8 cellular contexts compared by ENCODE assay signal in the genomic region with DNA sequence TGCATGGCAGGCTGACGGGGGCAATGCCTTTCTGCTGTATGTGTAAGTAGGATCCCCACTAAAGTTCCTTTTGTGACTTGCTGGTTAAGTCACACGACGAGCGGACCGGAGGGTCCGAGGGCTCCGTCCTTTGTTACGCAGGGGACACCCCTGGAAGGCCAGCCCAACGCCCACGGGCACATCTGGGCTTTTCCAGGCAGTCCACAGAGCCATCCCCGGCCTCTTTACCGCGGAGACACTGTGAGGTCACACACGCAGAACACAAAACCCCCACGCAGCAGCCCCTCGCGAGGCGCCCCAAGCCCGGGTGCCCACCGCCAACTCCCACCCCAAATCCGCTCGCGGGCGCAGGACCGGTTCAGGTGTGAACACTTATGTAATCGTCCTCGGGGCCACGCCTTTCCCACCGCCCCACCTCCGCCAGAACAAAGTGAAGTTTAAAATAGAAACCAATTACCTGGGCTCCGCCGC. TPM values are rescaled to one million over a fixed set of nuclear protein-coding genes. Genes with fewer than 3 reads are reported as not detected.
A peak's percentile ranks its signal among the peaks of the same experiment; 100 is the strongest.
DNase-seq lines count a peak whose midpoint lies in the region; ATAC-seq and TF ChIP-seq lines count a peak whose summit lies in the region.

No MANE protein-coding gene starts in this region.

- intact Hi-C loops in CD8-positive, alpha-beta T cell (cut with DNase I, micrococcal nuclease), result loop anchor here (5.0 to 10.0 kb wide), 6 partner anchors 232 to 1993 kb away; a partner anchor contains a TSS
- intact Hi-C loops in vagina (cut with DNase I), result loop anchor here (5.0 to 10.0 kb wide), 2 partner anchors 38 to 76 kb away; no protein-coding TSS in a partner anchor

- H3K27ac Mint-ChIP-seq in CD8-positive, alpha-beta T cell, result peak overlapping the region; percentile 91
- H3K27ac Mint-ChIP-seq in activated CD4-positive, alpha-beta T cell treated with anti-CD3 and anti-CD28 coated beads, Interleukin-2, amount 10 ng/mL, durations not matched to agents 7 days and 5 days, result peak overlapping the region; percentile 82
- peak overlapping the region; percentile 88 for H3K27ac Mint-ChIP-seq in endothelial cell (ENCODE audit: unreplicated experiment)

- H3K27me3 ChIP-seq in CD8-positive, alpha-beta T cell (ENCODE audit: insufficient read depth, low read length), result no peaks in the 10 kb centered on the region
- H3K27me3 ChIP-seq in HUES64 (ENCODE audit: insufficient read depth, low read length) (peaks cover 35% of the 10 kb centered on the region), vagina (no peaks in the 10 kb centered on the region)

- H3K27ac ChIP-seq in CD8-positive, alpha-beta T cell (ENCODE audit: low read depth, low read length), result peak overlapping the region; percentile 51
- H3K27ac ChIP-seq in HUES64 (ENCODE audit: low read depth, low read length) (peak overlapping the region; percentile 29; the same call in 1 of the 2 replicates), vagina (peak overlapping the region; percentile 97)

- TF ChIP-seq CTCF in CD8-positive, alpha-beta T cell (IDR thresholded peaks at IDR 0.05), result no peak
- TF ChIP-seq CTCF in endothelial cell (IDR thresholded peaks at IDR 0.05; ENCODE audit: unreplicated experiment), result no peak
- no peak for TF ChIP-seq CTCF in vagina (IDR thresholded peaks at IDR 0.05)

- H3K9me3 ChIP-seq in CD8-positive, alpha-beta T cell (ENCODE audit: low read length), result no peaks in the 10 kb centered on the region
- no peaks in the 10 kb centered on the region for H3K9me3 ChIP-seq in HUES64 (ENCODE audit: insufficient read depth, low read depth, low read length)
- H3K9me3 ChIP-seq in vagina, result no peaks in the 10 kb centered on the region

- H3K9me3 Mint-ChIP-seq in CD8-positive, alpha-beta T cell, result no peaks in the 10 kb centered on the region
- H3K9me3 Mint-ChIP-seq in activated CD4-positive, alpha-beta T cell treated with anti-CD3 and anti-CD28 coated beads, Interleukin-2, amount 10 ng/mL, durations not matched to agents 7 days and 5 days, result no peaks in the 10 kb centered on the region
- no peaks in the 10 kb centered on the region for H3K9me3 Mint-ChIP-seq in endothelial cell (ENCODE audit: unreplicated experiment)

- no peaks in the 10 kb centered on the region for H3K36me3 ChIP-seq in CD8-positive, alpha-beta T cell (ENCODE audit: insufficient read depth, low read length)
- H3K36me3 ChIP-seq in HUES64 (ENCODE audit: insufficient read depth, low read length) (no peaks in the 10 kb centered on the region), vagina (no peaks in the 10 kb centered on the region)

- H3K4me3 Mint-ChIP-seq in CD8-positive, alpha-beta T cell, result peak overlapping the region; percentile 90
- H3K4me3 Mint-ChIP-seq in activated CD4-positive, alpha-beta T cell treated with anti-CD3 and anti-CD28 coated beads, Interleukin-2, amount 10 ng/mL, durations not matched to agents 7 days and 5 days, result peak overlapping the region; percentile 81
- peak overlapping the region; percentile 98 for H3K4me3 Mint-ChIP-seq in endothelial cell (ENCODE audit: unreplicated experiment)

- WGBS in HUES64, result under 1% methylated on average over 32 of the region's 32 CpGs

- POLR2A ChIA-PET in CD8-positive, alpha-beta T cell (lab: Charles Lee), result no interaction called here
- POLR2A ChIA-PET in activated CD4-positive, alpha-beta T cell treated with anti-CD3 and anti-CD28 coated beads, Interleukin-2, amount 10 ng/mL, durations not matched to agents 7 days and 5 days (lab: Charles Lee), result no interaction called here

- CTCF ChIA-PET in CD8-positive, alpha-beta T cell (lab: Charles Lee), result no interaction called here
- CTCF ChIA-PET in activated CD4-positive, alpha-beta T cell treated with anti-CD3 and anti-CD28 coated beads, Interleukin-2, amount 10 ng/mL, durations not matched to agents 7 days and 5 days (lab: Charles Lee), result no interaction called here

- DNase-seq in CD8-positive, alpha-beta T cell, result peak in 6 of 7 experiments; percentile 33 to 80 (median 64)
- DNase-seq in activated CD4-positive, alpha-beta T cell treated with anti-CD3 and anti-CD28 coated beads, Interleukin-2, amount 10 ng/mL, durations not matched to agents 7 days and 5 days, result peak; percentile 57
- no peak for DNase-seq in endothelial cell (ENCODE audit: low spot score)
- DNase-seq in myocyte (ENCODE audit: low read depth), result peak; percentile 18
- DNase-seq in vagina (ENCODE audit: extremely low spot score in 2 of 2), result no peak
- no peak for DNase-seq in pons (ENCODE audit: low spot score)
- no peak for DNase-seq in NCI-H446 (lab: John Stamatoyannopoulos, UW)

- TF ChIP-seq POLR2A in vagina (IDR thresholded peaks at IDR 0.05), result no peak

- peak overlapping the region; percentile 51 for H3K4me3 ChIP-seq in CD8-positive, alpha-beta T cell (ENCODE audit: low read depth, low read length)
- peak overlapping the region; percentile 75 for H3K4me3 ChIP-seq in HUES64 (ENCODE audit: low read length)
- peak overlapping the region; percentile 79 to 99 for H3K4me3 ChIP-seq in vagina

- peaks cover 19% of the 10 kb centered on the region for H3K4me1 ChIP-seq in CD8-positive, alpha-beta T cell (ENCODE audit: insufficient read depth, low read length)
- H3K4me1 ChIP-seq in HUES64 (ENCODE audit: insufficient read depth, low read length) (peaks cover 41% of the 10 kb centered on the region), vagina (peaks cover 40% of the 10 kb centered on the region)

- peak; percentile 34 for ATAC-seq in CD8-positive, alpha-beta T cell

- H3K36me3 Mint-ChIP-seq in CD8-positive, alpha-beta T cell, result peaks cover 4% of the 10 kb centered on the region
- H3K36me3 Mint-ChIP-seq in activated CD4-positive, alpha-beta T cell treated with anti-CD3 and anti-CD28 coated beads, Interleukin-2, amount 10 ng/mL, durations not matched to agents 7 days and 5 days (ENCODE audit: low read depth), result no peaks in the 10 kb centered on the region
- peaks cover 10% of the 10 kb centered on the region for H3K36me3 Mint-ChIP-seq in endothelial cell (ENCODE audit: low read depth, unreplicated experiment)

- H3K4me1 Mint-ChIP-seq in CD8-positive, alpha-beta T cell (ENCODE audit: low read depth), result peaks cover 34% of the 10 kb centered on the region
- peaks cover 32% of the 10 kb centered on the region for H3K4me1 Mint-ChIP-seq in activated CD4-positive, alpha-beta T cell treated with anti-CD3 and anti-CD28 coated beads, Interleukin-2, amount 10 ng/mL, durations not matched to agents 7 days and 5 days
- H3K4me1 Mint-ChIP-seq in endothelial cell (ENCODE audit: unreplicated experiment), result peaks cover 47% of the 10 kb centered on the region

- peak overlapping the region; percentile 65 for H3K9ac ChIP-seq in HUES64 (ENCODE audit: low read depth, low read length)

- H3K27me3 Mint-ChIP-seq in CD8-positive, alpha-beta T cell (ENCODE audit: low read depth), result peaks cover 19% of the 10 kb centered on the region
- H3K27me3 Mint-ChIP-seq in activated CD4-positive, alpha-beta T cell treated with anti-CD3 and anti-CD28 coated beads, Interleukin-2, amount 10 ng/mL, durations not matched to agents 7 days and 5 days, result peaks cover 49% of the 10 kb centered on the region
- H3K27me3 Mint-ChIP-seq in endothelial cell (ENCODE audit: unreplicated experiment), result peaks cover 27% of the 10 kb centered on the region

RNA-seq across cellular contexts. Expression of a gene that starts 4.3 kb away (rescaled TPM):
- total RNA-seq in CD8-positive, alpha-beta T cell, result 10 to 100 TPM; 19.5 to 19.6 TPM
- 14.7 TPM for polyA plus RNA-seq in HUES64 (2013, experiment 1 of 2)
- 25.5 TPM for polyA plus RNA-seq in HUES64 (2013, experiment 2 of 2)
- total RNA-seq in activated CD4-positive, alpha-beta T cell treated with anti-CD3 and anti-CD28 coated beads, Interleukin-2, amount 10 ng/mL, durations not matched to agents 7 days and 5 days, result 1 to 10 TPM; 3.9 to 4.1 TPM
- total RNA-seq in endothelial cell (ENCODE audit: unreplicated experiment) (83.2 TPM), myocyte (11.3 TPM in 2 replicates), vagina (46.4 TPM)
- 5.5 TPM for polyA plus RNA-seq in myocyte (2012)

Comparison
In these comparisons a context has a peak if more than half of its experiments do, and no peak if none do; other contexts are left out.
1. DNase-seq: peak in CD8-positive, alpha-beta T cell (6 of 7), activated CD4-positive, alpha-beta T cell treated with anti-CD3 and anti-CD28 coated beads, Interleukin-2, amount 10 ng/mL, durations not matched to agents 7 days and 5 days (single experiment) and myocyte (single experiment); none in endothelial cell (single experiment), vagina (0 of 2), pons (single experiment) and NCI-H446 (0 of 2).
2. H3K27ac ChIP-seq: peak in every context shown above with its lines; median percentile 97 in vagina; 51 in CD8-positive, alpha-beta T cell; 29 in HUES64.
3. Peak in every context shown above with its lines, with median percentiles within 50 percentile points of each other: H3K4me3 ChIP-seq, H3K27ac Mint-ChIP-seq and H3K4me3 Mint-ChIP-seq.